In the genomic region with DNA sequence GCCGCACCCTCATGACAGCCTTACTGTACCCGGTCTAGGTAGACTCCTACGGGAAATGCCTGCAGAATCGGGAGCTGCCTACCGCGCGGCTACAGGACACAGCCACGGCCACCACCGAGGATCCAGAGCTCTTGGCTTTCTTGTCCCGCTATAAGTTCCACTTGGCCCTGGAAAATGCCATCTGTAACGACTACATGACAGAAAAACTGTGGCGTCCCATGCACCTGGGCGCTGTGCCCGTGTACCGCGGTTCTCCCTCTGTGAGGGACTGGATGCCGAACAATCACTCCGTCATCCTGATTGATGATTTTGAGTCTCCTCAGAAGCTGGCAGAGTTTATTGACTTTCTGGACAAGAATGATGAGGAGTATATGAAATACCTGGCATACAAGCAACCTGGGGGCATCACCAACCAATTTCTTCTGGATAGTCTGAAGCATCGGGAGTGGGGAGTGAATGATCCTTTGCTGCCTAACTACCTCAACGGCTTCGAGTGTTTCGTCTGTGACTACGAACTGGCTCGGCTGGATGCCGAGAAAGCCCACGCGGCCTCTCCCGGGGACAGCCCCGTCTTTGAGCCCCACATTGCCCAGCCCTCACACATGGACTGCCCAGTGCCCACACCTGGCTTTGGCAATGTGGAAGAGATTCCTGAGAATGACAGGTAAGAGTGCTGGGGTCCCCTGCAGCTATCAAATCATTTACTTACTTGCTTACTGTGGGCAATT, we compare ENCODE assay signal across 8 cellular contexts. TPM values are rescaled to one million over a fixed set of nuclear protein-coding genes. Genes with fewer than 3 reads are reported as not detected.
A peak's percentile ranks its signal among the peaks of the same experiment; 100 is the strongest.
DNase-seq lines count a peak whose midpoint lies in the region; ATAC-seq and TF ChIP-seq lines count a peak whose summit lies in the region.

No MANE protein-coding gene starts in this region.

- TF ChIP-seq CTCF in GM06990 (IDR thresholded peaks at IDR 0.05; ENCODE audit: insufficient read depth, low read length, poor library complexity, severe bottlenecking) (no peak), kidney epithelial cell (IDR thresholded peaks at IDR 0.05; ENCODE audit: insufficient read depth, low read length, poor library complexity, severe bottlenecking) (no peak), GM10248 (IDR thresholded peaks at IDR 0.05; ENCODE audit: control extremely low read depth, extremely low read depth, low read depth, missing control alignments) (no peak)

- CTCF ChIA-PET in GM10248 (lab: Yijun Ruan, JAX) = interaction anchor here (1.0 to 4.6 kb wide), 9 partner anchors 7 to 168 kb away, joined by 3 to 23 read pairs (median 6); partner anchors contain the start of genes CHCHD1 and ZSWIM8

- no peaks in the 10 kb centered on the region for H3K9me3 ChIP-seq in adipocyte (ENCODE audit: control insufficient read depth, low read length)
- no peaks in the 10 kb centered on the region for H3K9me3 ChIP-seq in stomach smooth muscle (ENCODE audit: control insufficient read depth in 2 of 2, low read length in 2 of 2)

- H3K4me3 ChIP-seq in GM06990 (replicated peaks; ENCODE audit: low read depth, low read length) (peak overlapping the region; percentile 78), adipocyte (ENCODE audit: low read length) (peak overlapping the region; percentile 83), kidney epithelial cell (ENCODE audit: low read depth, low read length) (peak overlapping the region; percentile 82), stomach smooth muscle (ENCODE audit: low read length in 2 of 2) (peak overlapping the region; percentile 93 to 96)

- H3K27ac ChIP-seq in stomach smooth muscle (ENCODE audit: low read length) = peak overlapping the region; percentile 91

- intact Hi-C loops in posterior vena cava (cut with DNase I) = no loop called here

- DNase-seq in GM06990 (ENCODE audit: extremely low read depth, insufficient read length) (no peak), adipocyte (ENCODE audit: low read depth) (peak; percentile 48), kidney epithelial cell (ENCODE audit: low read depth) (no peak), GM10248 (ENCODE audit: extremely low spot score) (no peak), posterior vena cava (ENCODE audit: low spot score) (no peak)

- ATAC-seq in HG03571 (IDR thresholded peaks at IDR 0.05; ENCODE audit: unreplicated experiment) (peak; percentile 1), HG02884 (IDR thresholded peaks at IDR 0.05; ENCODE audit: unreplicated experiment) (no peak)

- POLR2A ChIA-PET in GM10248 (lab: Yijun Ruan, JAX) = interaction anchor here (0.7 to 2.2 kb wide), 6 partner anchors 8 to 43 kb away, joined by 3 to 10 read pairs (median 4); partner anchors contain the start of genes CHCHD1 and SEC24C

- H3K27me3 ChIP-seq in GM06990 (replicated peaks; ENCODE audit: control insufficient read depth, insufficient read depth, low read length) = no peaks in the 10 kb centered on the region
- H3K27me3 ChIP-seq in adipocyte (replicated peaks; ENCODE audit: control insufficient read depth, insufficient read depth, low read length) = no peaks in the 10 kb centered on the region
- no peaks in the 10 kb centered on the region for H3K27me3 ChIP-seq in kidney epithelial cell (ENCODE audit: control insufficient read depth, insufficient read depth, low read length)
- no peaks in the 10 kb centered on the region for H3K27me3 ChIP-seq in stomach smooth muscle (ENCODE audit: control insufficient read depth in 1 of 2, insufficient read depth in 2 of 2, low read length in 2 of 2)

- H3K9ac ChIP-seq in adipocyte (ENCODE audit: low read length) (peak overlapping the region; percentile 91), stomach smooth muscle (ENCODE audit: low read length in 2 of 2) (peak overlapping the region; percentile 79 to 89)

- H3K4me1 ChIP-seq in adipocyte (ENCODE audit: control insufficient read depth, insufficient read depth, low read length) = peaks cover 43% of the 10 kb centered on the region
- H3K4me1 ChIP-seq in stomach smooth muscle (ENCODE audit: control insufficient read depth, insufficient read depth, low read length) = peaks cover 36% of the 10 kb centered on the region

- H3K36me3 ChIP-seq in GM06990 (ENCODE audit: control insufficient read depth, insufficient read depth, low read length) (peaks cover 30% of the 10 kb centered on the region), adipocyte (ENCODE audit: control insufficient read depth, insufficient read depth, low read length, severe bottlenecking) (peaks cover 38% of the 10 kb centered on the region), kidney epithelial cell (ENCODE audit: control insufficient read depth, insufficient read depth, low read length) (peaks cover 1% of the 10 kb centered on the region), stomach smooth muscle (ENCODE audit: control insufficient read depth in 2 of 2, insufficient read depth in 2 of 2, low read length in 2 of 2) (peaks cover 35 to 42% of the 10 kb centered on the region in 2 donors)

RNA-seq across cellular contexts. Expression of gene CHCHD1, which starts 8.5 kb away (rescaled TPM):
- total RNA-seq in kidney epithelial cell (41.8 and 46.8 TPM in 2 replicates), posterior vena cava (10 to 100 TPM; 15.1 to 18.8 TPM)

RNA-seq across cellular contexts. Expression of gene ZSWIM8, which starts 12.1 kb away (rescaled TPM):
- 66.7 and 90.8 TPM in 2 replicates for total RNA-seq in kidney epithelial cell
- 10 to 100 TPM; 73.4 to 92.0 TPM for total RNA-seq in posterior vena cava

RNA-seq across cellular contexts. Expression of gene SEC24C, which starts 29.1 kb away (rescaled TPM):
- total RNA-seq in kidney epithelial cell (61.0 and 70.9 TPM in 2 replicates), posterior vena cava (10 to 100 TPM; 51.3 to 51.4 TPM)

RNA-seq across cellular contexts. Expression of gene NDST2, which starts 38.1 kb away (rescaled TPM):
- total RNA-seq in kidney epithelial cell (30.1 and 35.5 TPM in 2 replicates), posterior vena cava (10 to 100 TPM; 23.4 to 24.4 TPM)
